37 cellular contexts compared by ENCODE assay signal in genomic region chr5:3269400-3270169, GRCh38.
"Had no signal": no experiment of that assay in that cellular context is flagged by ENCODE, and none has a peak within 500 bp of the region (broad histone marks: within the 10 kb centered on the region; RNA-seq: fewer than 3 reads in every experiment).

No MANE protein-coding gene starts in this region.

- H3K27ac Mint-ChIP-seq: activated B cell treated with CpG ODN at 0.5 μM for 24 hours; activated CD4-positive, alpha-beta memory T cell treated with anti-CD3 and anti-CD28 coated beads, Interleukin-2, amount 10 ng/mL, durations not matched to agents 7 days and 5 days; activated CD8-positive, alpha-beta memory T cell treated with anti-CD3 and anti-CD28 coated beads, Interleukin-2, amount 10 ng/mL, durations not matched to agents 7 days and 5 days; activated naive CD8-positive, alpha-beta T cell treated with anti-CD3 and anti-CD28 coated beads for 36 hours; activated T-cell treated with anti-CD3 and anti-CD28 coated beads, Interleukin-2, amount 50 U/mL, for 72 hours; activated T-helper 17 cell treated with anti-CD3 and anti-CD28 coated beads, Interleukin-2, amount 50 U/mL, for 72 hours had no signal

- H3K4me1 ChIP-seq: Peyer's patch had no signal

- H3K27me3 ChIP-seq: brain microvascular endothelial cell, Peyer's patch had no signal

- H3K36me3 ChIP-seq: brain microvascular endothelial cell, Peyer's patch had no signal

- H3K27ac ChIP-seq: brain microvascular endothelial cell, Peyer's patch, RWPE1, VCaP had no signal

- H3K4me3 ChIP-seq: K562, Peyer's patch had no signal

- DNase-seq: activated B cell treated with CpG ODN at 0.5 μM for 24 hours; activated CD4-positive, alpha-beta memory T cell treated with anti-CD3 and anti-CD28 coated beads, Interleukin-2, amount 10 ng/mL, durations not matched to agents 7 days and 5 days; activated CD4-positive, alpha-beta T cell treated with anti-CD3 and anti-CD28 coated beads for 4 hours; activated CD4-positive, alpha-beta T cell treated with anti-CD3 and anti-CD28 coated beads, Interleukin-2, amount 50 U/mL, for 1 hour; activated CD4-positive, CD25-positive, alpha-beta regulatory T cell treated with anti-CD3 and anti-CD28 coated beads, Interleukin-2, amount 50 U/mL, for 72 hours; activated CD8-positive, alpha-beta memory T cell treated with anti-CD3 and anti-CD28 coated beads for 24 hours; activated CD8-positive, alpha-beta memory T cell treated with anti-CD3 and anti-CD28 coated beads, Interleukin-2, amount 10 ng/mL, durations not matched to agents 7 days and 5 days; activated CD8-positive, alpha-beta memory T cell treated with anti-CD3 and anti-CD28 coated beads, Interleukin-2, amount 50 U/mL, for 48 hours; activated effector memory CD4-positive, alpha-beta T cell treated with anti-CD3 and anti-CD28 coated beads, Interleukin-2, amount 50 U/mL, for 16 hours; activated naive CD4-positive, alpha-beta T cell; activated naive CD4-positive, alpha-beta T cell treated with anti-CD3 and anti-CD28 coated beads, Interleukin-2, amount 50 U/mL, for 16 hours; activated naive CD8-positive, alpha-beta T cell treated with anti-CD3 and anti-CD28 coated beads for 36 hours; activated T-cell treated with anti-CD3 and anti-CD28 coated beads, Interleukin-2, amount 50 U/mL, for 72 hours; amniotic stem cell; aorta; brain microvascular endothelial cell; central memory CD4-positive, alpha-beta T cell; NCI-H1092 treated with DMSO at 0.1 percent for 48 hours; NCI-H1417; NCI-H146; NCI-H187; NCI-H2081; NCI-H226; NCI-H446 treated with DMSO at 0.1 percent for 48 hours; NCI-H526; NK-92 treated with Interleukin-12 subunit alpha and Interleukin-12 subunit beta, amount 100 ng/mL, for 24 hours; PC-3; Peyer's patch; Right ventricle myocardium superior; SW 1271; T-helper 1 cell; T-helper 2 cell; T-helper 9 cell had no signal

- H3K9me3 ChIP-seq: Peyer's patch had no signal

- ATAC-seq: activated CD8-positive, alpha-beta memory T cell treated with anti-CD3 and anti-CD28 coated beads, Interleukin-2, amount 10 ng/mL, durations not matched to agents 7 days and 5 days; activated T-cell treated with anti-CD3 and anti-CD28 coated beads, Interleukin-2, amount 50 U/mL, for 72 hours; activated T-helper 17 cell treated with anti-CD3 and anti-CD28 coated beads, Interleukin-2, amount 50 U/mL, for 72 hours; K562; PC-3 had no signal

- H3K36me3 Mint-ChIP-seq: activated CD8-positive, alpha-beta memory T cell treated with anti-CD3 and anti-CD28 coated beads, Interleukin-2, amount 10 ng/mL, durations not matched to agents 7 days and 5 days; activated naive CD8-positive, alpha-beta T cell treated with anti-CD3 and anti-CD28 coated beads for 36 hours had no signal

- H3K9me3 Mint-ChIP-seq: activated naive CD8-positive, alpha-beta T cell treated with anti-CD3 and anti-CD28 coated beads for 36 hours had no signal

- H3K4me3 Mint-ChIP-seq: activated B cell treated with CpG ODN at 0.5 μM for 24 hours; activated CD4-positive, alpha-beta memory T cell treated with anti-CD3 and anti-CD28 coated beads, Interleukin-2, amount 10 ng/mL, durations not matched to agents 7 days and 5 days; activated CD8-positive, alpha-beta memory T cell treated with anti-CD3 and anti-CD28 coated beads, Interleukin-2, amount 10 ng/mL, durations not matched to agents 7 days and 5 days; activated naive CD8-positive, alpha-beta T cell treated with anti-CD3 and anti-CD28 coated beads for 36 hours; activated T-cell treated with anti-CD3 and anti-CD28 coated beads, Interleukin-2, amount 50 U/mL, for 72 hours; activated T-helper 17 cell treated with anti-CD3 and anti-CD28 coated beads, Interleukin-2, amount 50 U/mL, for 72 hours had no signal

- H3K4me1 Mint-ChIP-seq: activated B cell treated with CpG ODN at 0.5 μM for 24 hours; activated CD4-positive, alpha-beta memory T cell treated with anti-CD3 and anti-CD28 coated beads, Interleukin-2, amount 10 ng/mL, durations not matched to agents 7 days and 5 days; activated CD8-positive, alpha-beta memory T cell treated with anti-CD3 and anti-CD28 coated beads, Interleukin-2, amount 10 ng/mL, durations not matched to agents 7 days and 5 days; activated naive CD8-positive, alpha-beta T cell treated with anti-CD3 and anti-CD28 coated beads for 36 hours; activated T-helper 17 cell treated with anti-CD3 and anti-CD28 coated beads, Interleukin-2, amount 50 U/mL, for 72 hours had no signal

- H3K27me3 Mint-ChIP-seq: activated B cell treated with CpG ODN at 0.5 μM for 24 hours; activated CD4-positive, alpha-beta memory T cell treated with anti-CD3 and anti-CD28 coated beads, Interleukin-2, amount 10 ng/mL, durations not matched to agents 7 days and 5 days; activated CD8-positive, alpha-beta memory T cell treated with anti-CD3 and anti-CD28 coated beads, Interleukin-2, amount 10 ng/mL, durations not matched to agents 7 days and 5 days; activated naive CD8-positive, alpha-beta T cell treated with anti-CD3 and anti-CD28 coated beads for 36 hours; activated T-helper 17 cell treated with anti-CD3 and anti-CD28 coated beads, Interleukin-2, amount 50 U/mL, for 72 hours had no signal
